In the genomic region with DNA sequence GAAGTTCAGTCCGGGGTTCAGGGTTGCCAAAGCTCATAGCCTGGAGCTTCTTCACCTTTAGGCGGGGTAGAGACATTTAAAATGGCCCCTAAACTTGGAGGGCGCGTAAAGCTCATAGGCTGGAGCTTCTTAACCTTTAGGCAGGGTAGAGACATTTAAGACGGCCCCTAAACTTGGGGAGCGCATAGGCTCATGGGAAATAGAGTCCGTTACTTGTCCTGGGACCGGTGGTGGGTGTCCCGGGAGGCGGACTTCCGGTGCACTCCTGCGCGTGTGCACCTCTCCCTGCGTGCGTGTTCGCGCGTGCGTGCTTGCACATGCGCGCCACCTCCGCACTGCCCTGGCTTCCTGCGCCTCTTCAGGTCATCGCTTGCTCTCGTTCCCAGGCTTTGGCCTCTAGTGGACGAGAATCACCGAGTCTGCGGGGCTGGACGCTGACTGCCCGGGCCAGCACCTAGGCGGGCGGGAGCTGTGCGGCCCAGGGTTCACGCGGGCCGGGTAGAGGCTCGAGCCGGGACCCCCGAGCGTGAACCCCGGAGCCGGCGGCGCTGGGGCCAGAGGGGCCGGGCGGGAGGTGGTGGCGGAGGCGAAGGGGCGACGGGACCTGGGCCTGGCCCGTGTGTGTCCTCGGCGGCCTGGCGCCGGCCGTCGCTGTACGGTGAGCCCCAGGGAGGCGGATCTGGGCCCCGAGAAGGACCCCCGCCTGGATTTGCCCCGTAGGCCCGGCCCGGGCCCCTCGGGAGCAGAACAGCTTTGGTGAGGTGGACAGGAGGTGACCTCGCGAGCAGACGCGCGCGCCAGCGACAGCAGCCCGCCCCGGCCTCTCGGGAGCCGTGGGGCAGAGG, we compare ENCODE assay signal across 8 cellular contexts. TPM values are rescaled to one million over a fixed set of nuclear protein-coding genes. Genes with fewer than 3 reads are reported as not detected.
DNase-seq lines count a peak whose midpoint lies in the region; ATAC-seq, FAIRE-seq and TF ChIP-seq lines count a peak whose summit lies in the region.
"Not testable (repeated sequence)": the region's sequence is repeated elsewhere in the genome, so short reads cannot be mapped to it uniquely, and the experiment has no call there.

No MANE protein-coding gene starts in this region.

- TF ChIP-seq EP300 in neural cell (conservative IDR thresholded peaks at IDR 0.05; ENCODE audit: poor library complexity, severe bottlenecking) = not testable (repeated sequence)

- H3K9me2 ChIP-seq in neural cell (ENCODE audit: insufficient read depth, low read length) = not testable (repeated sequence)

- H3K27ac ChIP-seq in RWPE1 = peak overlapping the region; percentile 81
- peak overlapping the region; percentile 52 for H3K27ac ChIP-seq in neural cell (ENCODE audit: low read length)

- H3K4me1 ChIP-seq in ES-I3 (ENCODE audit: insufficient read depth, low read length) = not testable (repeated sequence)

- peak; percentile 95 for FAIRE-seq in H54 (lab: Jason Lieb, UNC)

- ATAC-seq in stimulated activated naive CD8-positive, alpha-beta T cell treated with anti-CD3 and anti-CD28 coated beads, Interleukin-15, amount 100 ng/mL, for 72 hours = peak; percentile 100

- H3K4me2 ChIP-seq in neural cell (ENCODE audit: low read length) = not testable (repeated sequence)

- H3K36me3 ChIP-seq in ES-I3 (ENCODE audit: insufficient read depth, low read length); neural cell (ENCODE audit: insufficient read depth, low read length): not testable (repeated sequence)

- H4K20me1 ChIP-seq in neural cell (ENCODE audit: insufficient read depth) = not testable (repeated sequence)

- TF ChIP-seq RAD21 in neural cell (conservative IDR thresholded peaks at IDR 0.05) = not testable (repeated sequence)

- TF ChIP-seq POLR2A in H54 (IDR thresholded peaks at IDR 0.05; ENCODE audit: low read depth, low read length) = peak; percentile 92

- peak overlapping the region; percentile 85 to 94 for H3K4me3 Mint-ChIP-seq in stimulated activated naive CD8-positive, alpha-beta T cell treated with anti-CD3 and anti-CD28 coated beads, Interleukin-15, amount 100 ng/mL, for 72 hours

- POLR2A ChIA-PET in RWPE1 (lab: Yijun Ruan, JAX; ENCODE audit: low non-redundant PET) = not testable (repeated sequence)

- H3K4me3 ChIP-seq in fibroblast of villous mesenchyme (ENCODE audit: low read depth, low read length) (peak overlapping the region; percentile 69), neural cell (ENCODE audit: low read length) (peak overlapping the region; percentile 67)

- H3F3A ChIP-seq in neural cell (ENCODE audit: insufficient read depth, low read length, poor library complexity, severe bottlenecking) = not testable (repeated sequence)

- H3K27me3 Mint-ChIP-seq in stimulated activated naive CD8-positive, alpha-beta T cell treated with anti-CD3 and anti-CD28 coated beads, Interleukin-15, amount 100 ng/mL, for 72 hours = not testable (repeated sequence)

- H2AFZ ChIP-seq in neural cell (ENCODE audit: low read depth, low read length) = not testable (repeated sequence)

- TF ChIP-seq CTCF in RWPE1 (conservative IDR thresholded peaks at IDR 0.05; ENCODE audit: low read depth) = not testable (repeated sequence)
- TF ChIP-seq CTCF in fibroblast of villous mesenchyme (IDR thresholded peaks at IDR 0.05; ENCODE audit: insufficient read depth, low read depth, low read length) = peak; percentile 19
- TF ChIP-seq CTCF in neural cell (IDR thresholded peaks at IDR 0.05; ENCODE audit: poor library complexity, severe bottlenecking) = peak; percentile 52

- H3K9ac ChIP-seq in ES-I3 (ENCODE audit: low read depth, low read length) (peak overlapping the region; percentile 46; the same call in 1 of the 2 replicates), neural cell (ENCODE audit: low read length) (peak overlapping the region; percentile 75)

- H3K79me2 ChIP-seq in neural cell (replicated peaks; ENCODE audit: insufficient read depth, low read length) = not testable (repeated sequence)

- H3K9me3 Mint-ChIP-seq in stimulated activated naive CD8-positive, alpha-beta T cell treated with anti-CD3 and anti-CD28 coated beads, Interleukin-15, amount 100 ng/mL, for 72 hours = not testable (repeated sequence)

- DNase-seq in H54 (ENCODE audit: insufficient read length, low spot score) (peak; percentile 71), LoVo (ENCODE audit: low spot score) (peak; percentile 99), RWPE1 (ENCODE audit: low spot score) (peak; percentile 77), fibroblast of villous mesenchyme (ENCODE audit: low read depth) (peak; percentile 99)
- peak; percentile 91 for DNase-seq in activated effector memory CD4-positive, alpha-beta T cell treated with Interleukin-2 at 50 U/mL for 16 hours
- peak; percentile 90 to 97 for DNase-seq in stimulated activated naive CD8-positive, alpha-beta T cell treated with anti-CD3 and anti-CD28 coated beads, Interleukin-15, amount 100 ng/mL, for 72 hours

- not testable (repeated sequence) for H3K27me3 ChIP-seq in neural cell (ENCODE audit: insufficient read depth, low read depth, low read length)

- CTCF ChIA-PET in RWPE1 (lab: Yijun Ruan, JAX) = interaction anchor here (0.6 to 0.7 kb wide), 2 partner anchors 20 to 857 kb away, joined by 4 read pairs; no protein-coding TSS in a partner anchor

- peak overlapping the region; percentile 85 to 93 for H3K27ac Mint-ChIP-seq in stimulated activated naive CD8-positive, alpha-beta T cell treated with anti-CD3 and anti-CD28 coated beads, Interleukin-15, amount 100 ng/mL, for 72 hours

- not testable (repeated sequence) for H3K9me3 ChIP-seq in ES-I3 (ENCODE audit: control insufficient read depth, insufficient read depth, low read length); neural cell (ENCODE audit: low read length)

- peaks cover 19% of the 10 kb centered on the region for H3K4me1 Mint-ChIP-seq in stimulated activated naive CD8-positive, alpha-beta T cell treated with anti-CD3 and anti-CD28 coated beads, Interleukin-15, amount 100 ng/mL, for 72 hours

TF ChIP-seq in neural cell, 6 proteins besides CTCF, POLR2A, EP300 and RAD21:
- TF ChIP-seq MXI1 (conservative IDR thresholded peaks at IDR 0.05; ENCODE audit: poor library complexity, severe bottlenecking) = peak; percentile 90
- peak; percentile 93 for TF ChIP-seq POLR2AphosphoS5 (IDR thresholded peaks at IDR 0.05)

RNA-seq across cellular contexts. Expression of a gene that starts 7.5 kb away (rescaled TPM):
- not detected in 2 replicates for total RNA-seq in fibroblast of villous mesenchyme
- not detected in 2 replicates for polyA plus RNA-seq in neural cell
- polyA minus RNA-seq in neural cell = not detected in 2 replicates

RNA-seq across cellular contexts. Expression of a gene that starts 32.4 kb away (rescaled TPM):
- 17.4 and 18.6 TPM in 2 replicates for total RNA-seq in fibroblast of villous mesenchyme
- 113 and 114 TPM in 2 replicates for polyA plus RNA-seq in neural cell
- 46.5 and 48.5 TPM in 2 replicates for polyA minus RNA-seq in neural cell

Comparison
In these comparisons a context has a peak if more than half of its experiments do, and no peak if none do; other contexts are left out.
1. Peak in every context shown above with its lines: DNase-seq, ATAC-seq, H3K4me3 ChIP-seq and H3K27ac ChIP-seq.